ENCODE assay signal across 8 cellular contexts in genomic region chr5:116573617-116574431, GRCh38. TPM values are rescaled to one million over a fixed set of nuclear protein-coding genes. Genes with fewer than 3 reads are reported as not detected.
DNase-seq lines count a peak whose midpoint lies in the region; ATAC-seq and TF ChIP-seq lines count a peak whose summit lies in the region.

No MANE protein-coding gene starts in this region.

- H3K9me3 Mint-ChIP-seq in activated CD4-positive, alpha-beta memory T cell treated with anti-CD3 and anti-CD28 coated beads for 36 hours, result no peaks in the 10 kb centered on the region

- CTCF ChIA-PET in activated CD4-positive, alpha-beta memory T cell treated with anti-CD3 and anti-CD28 coated beads for 36 hours (lab: Charles Lee), result no interaction called here

- H3K36me3 Mint-ChIP-seq in activated CD4-positive, alpha-beta memory T cell treated with anti-CD3 and anti-CD28 coated beads for 36 hours, result no peaks in the 10 kb centered on the region

- peaks cover 25% of the 10 kb centered on the region for H3K4me1 Mint-ChIP-seq in activated CD4-positive, alpha-beta memory T cell treated with anti-CD3 and anti-CD28 coated beads for 36 hours (ENCODE audit: low read depth)

- peak; percentile 9 for DNase-seq in activated CD4-positive, alpha-beta memory T cell treated with anti-CD3 and anti-CD28 coated beads for 36 hours
- DNase-seq in occipital lobe (lab: John Stamatoyannopoulos, UW), result peak; percentile 52
- no peak for DNase-seq in NCI-H128 (lab: John Stamatoyannopoulos, UW; ENCODE audit: unreplicated experiment)

- no peaks in the 10 kb centered on the region for H3K36me3 ChIP-seq in gastroesophageal sphincter

- H3K27me3 ChIP-seq in gastroesophageal sphincter, result peaks cover 28% of the 10 kb centered on the region

- ATAC-seq in gastroesophageal sphincter, result no peak
- no peak for ATAC-seq in HG02571 (IDR thresholded peaks at IDR 0.05; ENCODE audit: unreplicated experiment)
- no peak for ATAC-seq in GM18517 (IDR thresholded peaks at IDR 0.05; ENCODE audit: unreplicated experiment)

- H3K27ac ChIP-seq in 22Rv1 (peak overlapping the region; percentile 100), gastroesophageal sphincter (peak overlapping the region in 3 of 4 donors; percentile 34 to 81 (median 80))

- no peaks in the 10 kb centered on the region for H3K9me3 ChIP-seq in gastroesophageal sphincter

- TF ChIP-seq CTCF in 22Rv1 (IDR thresholded peaks at IDR 0.05) (0 out of 2 replicates have a peak, but pooled peaks have one; percentile 6), GM12875 (IDR thresholded peaks at IDR 0.05; ENCODE audit: borderline replicate concordance, insufficient read depth, low read depth, low read length) (no peak), gastroesophageal sphincter (IDR thresholded peaks at IDR 0.05) (no peak)

- peak overlapping the region; percentile 59 for H3K4me3 ChIP-seq in GM12875 (ENCODE audit: low read depth, low read length)
- H3K4me3 ChIP-seq in gastroesophageal sphincter, result peak overlapping the region; percentile 63 to 78

- H3K4me3 Mint-ChIP-seq in activated CD4-positive, alpha-beta memory T cell treated with anti-CD3 and anti-CD28 coated beads for 36 hours, result peak overlapping the region; percentile 58

- peaks cover 0 to 54% (median 5%) of the 10 kb centered on the region in 3 donors for H3K4me1 ChIP-seq in gastroesophageal sphincter

- no peak for TF ChIP-seq POLR2A in gastroesophageal sphincter (IDR thresholded peaks at IDR 0.05)

- POLR2A ChIA-PET in activated CD4-positive, alpha-beta memory T cell treated with anti-CD3 and anti-CD28 coated beads for 36 hours (lab: Charles Lee), result no interaction called here

- intact Hi-C loops in activated CD4-positive, alpha-beta memory T cell treated with anti-CD3 and anti-CD28 coated beads for 36 hours (cut with micrococcal nuclease), result loop anchor here (10.0 kb wide), 1 partner anchor 181 kb away; no protein-coding TSS in a partner anchor

- no peak for TF ChIP-seq EP300 in gastroesophageal sphincter (IDR thresholded peaks at IDR 0.05)

- H3K27ac Mint-ChIP-seq in activated CD4-positive, alpha-beta memory T cell treated with anti-CD3 and anti-CD28 coated beads for 36 hours, result no peak overlapping the region

- WGBS in gastroesophageal sphincter (ENCODE audit: low coverage in 1 of 2), 2 donors, result 0% methylated on average over 2 to 5 of the region's 70 CpGs

- H3K27me3 Mint-ChIP-seq in activated CD4-positive, alpha-beta memory T cell treated with anti-CD3 and anti-CD28 coated beads for 36 hours, result peaks cover 74% of the 10 kb centered on the region

RNA-seq across cellular contexts. Expression of gene SEMA6A, which starts 0.8 kb away (rescaled TPM):
- total RNA-seq in activated CD4-positive, alpha-beta memory T cell treated with anti-CD3 and anti-CD28 coated beads for 36 hours, result not detected
- total RNA-seq in gastroesophageal sphincter (10 to 100 TPM; 10.9 to 19.8 (median 17.8) TPM), occipital lobe (24.2 TPM)

Comparison
In these comparisons a context has a peak if more than half of its experiments do, and no peak if none do; other contexts are left out.
1. RNA of gene SEMA6A, which starts 0.8 kb away (total RNA-seq): 24.2 TPM in occipital lobe (single experiment) and 10.9 to 19.8 TPM in gastroesophageal sphincter; not detected in activated CD4-positive, alpha-beta memory T cell treated with anti-CD3 and anti-CD28 coated beads for 36 hours; every median in the first group is over 10 times any median in the second.